ENCODE assay signal across 25 cellular contexts in the genomic region with DNA sequence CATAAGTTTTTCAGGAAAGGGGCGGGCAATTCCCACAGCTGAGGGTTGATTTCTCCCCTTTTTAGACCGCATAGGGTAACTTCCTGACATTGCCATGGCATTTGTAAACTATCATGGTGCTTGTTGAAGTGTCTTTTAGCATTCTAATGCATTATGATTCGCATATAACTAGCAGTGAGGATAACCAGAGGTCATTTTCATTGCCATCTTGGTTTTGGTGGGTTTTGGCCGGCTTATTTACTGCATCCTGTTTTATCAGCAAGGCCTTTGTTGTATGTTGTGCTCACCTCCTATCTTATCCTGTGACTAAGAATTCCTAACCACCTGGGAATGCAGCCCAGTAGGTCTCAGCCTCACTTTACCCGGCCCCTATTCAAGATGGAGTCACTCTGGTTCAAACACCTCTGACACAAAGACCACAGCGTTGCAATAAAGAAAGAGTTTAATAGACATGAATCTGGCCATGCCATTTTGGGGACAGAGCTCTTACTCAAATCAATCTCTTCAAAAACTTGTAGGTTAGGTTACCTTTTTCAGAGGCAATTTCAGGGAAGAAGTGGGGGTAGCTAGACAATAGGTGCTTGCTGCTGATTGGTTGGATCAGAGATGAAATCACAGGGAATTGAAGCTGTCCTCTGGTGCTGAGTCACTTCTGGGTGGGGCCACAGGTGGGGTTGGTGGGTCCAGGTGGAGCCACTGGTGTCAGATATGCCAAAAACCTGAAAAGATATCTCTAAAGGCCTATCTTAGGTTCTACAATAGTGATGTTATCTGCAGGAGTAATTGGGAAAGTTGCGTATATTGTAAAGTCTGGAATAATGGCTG.
"Had no signal": no experiment of that assay in that cellular context is flagged by ENCODE, and none has a peak within 500 bp of the region (broad histone marks: within the 10 kb centered on the region; RNA-seq: fewer than 3 reads in every experiment).

No MANE protein-coding gene starts in this region.

- DNase-seq: activated B cell treated with CpG ODN at 0.5 μM for 24 hours; activated CD4-positive, alpha-beta memory T cell treated with anti-CD3 and anti-CD28 coated beads for 36 hours; activated CD4-positive, alpha-beta T cell treated with anti-CD3 and anti-CD28 coated beads for 36 hours; activated effector memory CD4-positive, alpha-beta T cell treated with anti-CD3 and anti-CD28 coated beads, Interleukin-2, amount 50 U/mL, for 16 hours; activated naive CD4-positive, alpha-beta T cell treated with anti-CD3 and anti-CD28 coated beads, Interleukin-2, amount 10 ng/mL, durations not matched to agents 7 days and 5 days; activated T-cell treated with anti-CD3 and anti-CD28 coated beads, Interleukin-2, amount 50 U/mL, for 72 hours; aorta; central memory CD4-positive, alpha-beta T cell; dermis blood vessel endothelial cell; effector memory CD4-positive, alpha-beta T cell; esophagus squamous epithelium; heart left ventricle; left colon; mesenchymal stem cell; mucosa of descending colon; nephron progenitor cell; small intestine; stimulated activated CD4-positive, alpha-beta T cell treated with anti-CD3 and anti-CD28 coated beads, Interleukin-2, amount 100 ng/mL, for 24 hours; stimulated activated naive CD8-positive, alpha-beta T cell treated with anti-CD3 and anti-CD28 coated beads, Interleukin-15, amount 100 ng/mL, for 72 hours; T1000; uterus had no signal

- ATAC-seq: activated CD4-positive, alpha-beta T cell treated with anti-CD3 and anti-CD28 coated beads for 36 hours; activated T-cell treated with anti-CD3 and anti-CD28 coated beads, Interleukin-2, amount 50 U/mL, for 72 hours; heart left ventricle; left colon; mucosa of descending colon; sciatic nerve; stimulated activated effector memory CD8-positive, alpha-beta T cell treated with anti-CD3 and anti-CD28 coated beads, Interleukin-12 subunit alpha, Interleukin-12 subunit beta, amount 100 ng/mL, for 72 hours; stimulated activated naive CD8-positive, alpha-beta T cell treated with anti-CD3 and anti-CD28 coated beads, Interleukin-15, amount 100 ng/mL, for 72 hours had no signal

- H3K27ac ChIP-seq: esophagus squamous epithelium, heart left ventricle, suprapubic skin, tibial nerve, uterus had no signal

- H3K27me3 ChIP-seq: esophagus squamous epithelium, heart left ventricle, suprapubic skin, tibial nerve, uterus had no signal

- H3K4me3 ChIP-seq: esophagus squamous epithelium, heart left ventricle, mucosa of descending colon, suprapubic skin, tibial nerve, uterus had no signal

- H3K4me1 ChIP-seq: suprapubic skin, tibial nerve, uterus had no signal

- H3K36me3 ChIP-seq: uterus had no signal

- H3K9me3 ChIP-seq: esophagus squamous epithelium, heart left ventricle, mucosa of descending colon, suprapubic skin, tibial nerve, uterus had no signal
